22 cellular contexts compared by ENCODE assay signal in genomic region chr12:100572184-100572583, GRCh38. TPM values are rescaled to one million over a fixed set of nuclear protein-coding genes. Genes with fewer than 3 reads are reported as not detected.
DNase-seq lines count a peak whose midpoint lies in the region; ATAC-seq and TF ChIP-seq lines count a peak whose summit lies in the region.
"Had no signal": no experiment of that assay in that cellular context is flagged by ENCODE, and none has a peak within 500 bp of the region (broad histone marks: within the 10 kb centered on the region; RNA-seq: fewer than 3 reads in every experiment).

No MANE protein-coding gene starts in this region.

- H3K27ac ChIP-seq in parathyroid adenoma: no peak overlapping the region
- H3K27ac ChIP-seq: GM23248, HL-60 had no signal

- H3K9me3 Mint-ChIP-seq in activated naive CD4-positive, alpha-beta T cell treated with anti-CD3 and anti-CD28 coated beads, Interleukin-2, amount 10 ng/mL, durations not matched to agents 7 days and 5 days: no peaks in the 10 kb centered on the region
- no peaks in the 10 kb centered on the region for H3K9me3 Mint-ChIP-seq in activated naive CD4-positive, alpha-beta T cell treated with anti-CD3 and anti-CD28 coated beads, Interleukin-2, amount 50 U/mL, for 72 hours
- H3K9me3 Mint-ChIP-seq: stimulated activated memory B cell treated with anti-CD40 and anti-IgM and Interleukin-4, amounts not matched to agents 10 μg/mL and 1 μg/mL and 100 μg/mL, for 72 hours had no signal

- peaks cover 4% of the 10 kb centered on the region for H3K4me1 ChIP-seq in parathyroid adenoma

- no peak for DNase-seq in activated naive CD4-positive, alpha-beta T cell treated with anti-CD3 and anti-CD28 coated beads, Interleukin-2, amount 10 ng/mL, durations not matched to agents 7 days and 5 days
- DNase-seq in activated naive CD4-positive, alpha-beta T cell treated with anti-CD3 and anti-CD28 coated beads, Interleukin-2, amount 50 U/mL, for 72 hours (ENCODE audit: low spot score in 2 of 2): no peak
- peak; percentile 59 for DNase-seq in SK-MEL-5 (ENCODE audit: low read depth, low spot score)
- DNase-seq in foreskin melanocyte: peak; percentile 62
- no peak for DNase-seq in left cardiac atrium
- DNase-seq: activated T-cell treated with anti-CD3 and anti-CD28 coated beads, Interleukin-2, amount 50 U/mL, for 48 hours; adrenal gland; dermis blood vessel endothelial cell; DND-41; GM23248; hypothalamus; islet precursor cell; NCI-H2107; NCI-H510A treated with DMSO at 0.1 percent for 48 hours; RPMI8226; testis had no signal

- no peaks in the 10 kb centered on the region for H3K9me3 ChIP-seq in parathyroid adenoma (ENCODE audit: control insufficient read depth, low read length)
- H3K9me3 ChIP-seq: adrenal gland, testis had no signal

- H3K4me2 ChIP-seq in parathyroid adenoma (ENCODE audit: low read length): no peak overlapping the region

- ATAC-seq in activated naive CD4-positive, alpha-beta T cell treated with anti-CD3 and anti-CD28 coated beads, Interleukin-2, amount 50 U/mL, for 72 hours: no peak
- ATAC-seq in GM18909 (IDR thresholded peaks at IDR 0.05; ENCODE audit: poor library complexity, unreplicated experiment): no peak
- no peak for ATAC-seq in HG02885 (IDR thresholded peaks at IDR 0.05; ENCODE audit: poor library complexity, unreplicated experiment)
- ATAC-seq in left cardiac atrium: no peak
- ATAC-seq: SK-N-SH treated with all-trans-retinoic acid at 6 μM for 48 hours; stimulated activated memory B cell treated with anti-CD40 and anti-IgM and Interleukin-4, amounts not matched to agents 10 μg/mL and 1 μg/mL and 100 μg/mL, for 72 hours had no signal

- H2AFZ ChIP-seq in parathyroid adenoma: peak overlapping the region; percentile 43

- peaks cover 16% of the 10 kb centered on the region for H3K4me1 Mint-ChIP-seq in activated naive CD4-positive, alpha-beta T cell treated with anti-CD3 and anti-CD28 coated beads, Interleukin-2, amount 10 ng/mL, durations not matched to agents 7 days and 5 days

- no peak for TF ChIP-seq CTCF in parathyroid adenoma (IDR thresholded peaks at IDR 0.05)

- peaks cover 25% of the 10 kb centered on the region for H3K27me3 Mint-ChIP-seq in activated naive CD4-positive, alpha-beta T cell treated with anti-CD3 and anti-CD28 coated beads, Interleukin-2, amount 10 ng/mL, durations not matched to agents 7 days and 5 days

- H3K36me3 ChIP-seq in parathyroid adenoma (ENCODE audit: control insufficient read depth, insufficient read depth, low read length): no peaks in the 10 kb centered on the region
- H3K36me3 ChIP-seq: adrenal gland had no signal

- intact Hi-C loops in left cardiac atrium (cut with DNase I): no loop called here

- H3K27ac Mint-ChIP-seq in activated naive CD4-positive, alpha-beta T cell treated with anti-CD3 and anti-CD28 coated beads, Interleukin-2, amount 10 ng/mL, durations not matched to agents 7 days and 5 days: peak overlapping the region; percentile 31
- H3K27ac Mint-ChIP-seq in activated naive CD4-positive, alpha-beta T cell treated with anti-CD3 and anti-CD28 coated beads, Interleukin-2, amount 50 U/mL, for 72 hours: no peak overlapping the region
- H3K27ac Mint-ChIP-seq: stimulated activated memory B cell treated with anti-CD40 and anti-IgM and Interleukin-4, amounts not matched to agents 10 μg/mL and 1 μg/mL and 100 μg/mL, for 72 hours had no signal

- in situ Hi-C loops in SK-MEL-5 (cut with HindIII; ENCODE audit: low pct_unique_long_range_greater_than_20kb, low sequenced_read_pairs): no loop called here

- no peak overlapping the region for H3K4me3 ChIP-seq in parathyroid adenoma (ENCODE audit: low read depth, low read length)
- H3K4me3 ChIP-seq: GM23248 had no signal

- H3K9ac ChIP-seq in parathyroid adenoma: no peak overlapping the region
- H3K9ac ChIP-seq: GM23248 had no signal

- CTCF ChIA-PET in activated naive CD4-positive, alpha-beta T cell treated with anti-CD3 and anti-CD28 coated beads, Interleukin-2, amount 10 ng/mL, durations not matched to agents 7 days and 5 days (lab: Charles Lee): no interaction called here

- H3K36me3 Mint-ChIP-seq in activated naive CD4-positive, alpha-beta T cell treated with anti-CD3 and anti-CD28 coated beads, Interleukin-2, amount 10 ng/mL, durations not matched to agents 7 days and 5 days: no peaks in the 10 kb centered on the region
- peaks cover 5 to 11% of the 10 kb centered on the region in 2 donors for H3K36me3 Mint-ChIP-seq in activated naive CD4-positive, alpha-beta T cell treated with anti-CD3 and anti-CD28 coated beads, Interleukin-2, amount 50 U/mL, for 72 hours
- H3K36me3 Mint-ChIP-seq: stimulated activated memory B cell treated with anti-CD40 and anti-IgM and Interleukin-4, amounts not matched to agents 10 μg/mL and 1 μg/mL and 100 μg/mL, for 72 hours had no signal

- no peaks in the 10 kb centered on the region for H3K79me2 ChIP-seq in parathyroid adenoma

- H3K4me3 Mint-ChIP-seq in activated naive CD4-positive, alpha-beta T cell treated with anti-CD3 and anti-CD28 coated beads, Interleukin-2, amount 10 ng/mL, durations not matched to agents 7 days and 5 days: peak overlapping the region; percentile 26

- H3K27me3 ChIP-seq in parathyroid adenoma (ENCODE audit: control insufficient read depth, insufficient read depth, low read length): no peaks in the 10 kb centered on the region
- H3K27me3 ChIP-seq: adrenal gland, testis had no signal

RNA-seq across cellular contexts. Expression of gene GAS2L3, which starts 1.3 kb away (rescaled TPM):
- total RNA-seq in activated naive CD4-positive, alpha-beta T cell treated with anti-CD3 and anti-CD28 coated beads, Interleukin-2, amount 50 U/mL, for 72 hours: 10 to 100 TPM in 1 of 2 donors, 1 to 10 TPM in 1; 2.9 to 12.3 TPM
- 160 and 175 TPM in 2 replicates for total RNA-seq in SK-MEL-5 (2014; rRNA removed; shearing (Covaris generic))
- 40.1 and 51.1 TPM in 2 replicates for polyA plus RNA-seq in SK-MEL-5 (2015; cell fraction: cytosol; rRNA removed)
- polyA plus RNA-seq in SK-MEL-5 (2015; cell fraction: nucleus; rRNA removed): 129 and 136 TPM in 2 replicates
- total RNA-seq in left cardiac atrium: 1 to 10 TPM; 4.0 to 5.5 TPM

Comparison
In these comparisons a context has a peak if more than half of its experiments do, and no peak if none do; other contexts are left out.
1. DNase-seq: peak in SK-MEL-5 (single experiment) and foreskin melanocyte (single experiment); none in activated naive CD4-positive, alpha-beta T cell treated with anti-CD3 and anti-CD28 coated beads, Interleukin-2, amount 10 ng/mL, durations not matched to agents 7 days and 5 days (single experiment), activated naive CD4-positive, alpha-beta T cell treated with anti-CD3 and anti-CD28 coated beads, Interleukin-2, amount 50 U/mL, for 72 hours (0 of 2) and left cardiac atrium (single experiment).
2. RNA of gene GAS2L3, which starts 1.3 kb away (total RNA-seq): 160 to 175 TPM in SK-MEL-5; 2.9 to 12.3 TPM in activated naive CD4-positive, alpha-beta T cell treated with anti-CD3 and anti-CD28 coated beads, Interleukin-2, amount 50 U/mL, for 72 hours and 4.0 to 5.5 TPM in left cardiac atrium; every median in the first group is over 10 times any median in the second.